Comparison of ENCODE assay signal across 29 cellular contexts in genomic region chr20:63349516-63349895, GRCh38. TPM values are rescaled to one million over a fixed set of nuclear protein-coding genes. Genes with fewer than 3 reads are reported as not detected.
"Had no signal": no experiment of that assay in that cellular context is flagged by ENCODE, and none has a peak within 500 bp of the region (broad histone marks: within the 10 kb centered on the region; RNA-seq: fewer than 3 reads in every experiment).

No MANE protein-coding gene starts in this region.

- H3K27me3 ChIP-seq: testis, thyroid gland, upper lobe of left lung, uterus, vagina had no signal

- ATAC-seq: stimulated activated effector memory CD8-positive, alpha-beta T cell treated with anti-CD3 and anti-CD28 coated beads, Interleukin-12 subunit alpha, Interleukin-12 subunit beta, amount 100 ng/mL, for 72 hours; stimulated activated memory B cell treated with anti-CD40 and anti-IgM and Interleukin-4, amounts not matched to agents 10 μg/mL and 1 μg/mL and 100 μg/mL, for 72 hours; stimulated activated naive B cell treated with anti-CD40 and anti-IgM and Interleukin-4, amounts not matched to agents 10 μg/mL and 1 μg/mL and 100 μg/mL, for 72 hours; stimulated activated naive CD8-positive, alpha-beta T cell treated with anti-CD3 and anti-CD28 coated beads, Interleukin-15, amount 100 ng/mL, for 72 hours; stimulated activated naive CD8-positive, alpha-beta T cell treated with anti-CD3 and anti-CD28 coated beads, Interleukin-15, Interleukin-2, amounts not matched to agents 100 U/mL and 50 U/mL, for 24 hours; upper lobe of right lung had no signal

- DNase-seq: stimulated activated CD4-positive, alpha-beta T cell treated with anti-CD3 and anti-CD28 coated beads, Interleukin-2, amount 100 ng/mL, for 48 hours; stimulated activated CD4-positive, alpha-beta T cell treated with anti-CD3 and anti-CD28 coated beads, Interleukin-4, amount 100 ng/mL, for 1 hour; stimulated activated CD4-positive, alpha-beta T cell treated with anti-CD3 and anti-CD28 coated beads, Interleukin-4, amount 100 ng/mL, for 24 hours; stimulated activated CD4-positive, alpha-beta T cell treated with anti-CD3 and anti-CD28 coated beads, Interleukin-4, amount 100 ng/mL, for 4 hours; stimulated activated CD8-positive, alpha-beta memory T cell treated with anti-CD3 and anti-CD28 coated beads, Interleukin-4, amount 100 ng/mL, for 48 hours; stimulated activated naive B cell treated with anti-CD40 and anti-IgM and Interleukin-4, amounts not matched to agents 10 μg/mL and 1 μg/mL and 100 μg/mL, for 72 hours; stimulated activated naive CD4-positive, alpha-beta T cell; stimulated activated naive CD4-positive, alpha-beta T cell treated with Interleukin-2 at 50 U/mL for 16 hours; stimulated activated naive CD8-positive, alpha-beta T cell treated with anti-CD3 and anti-CD28 coated beads, Interleukin-15, amount 100 ng/mL, for 72 hours; stimulated activated naive CD8-positive, alpha-beta T cell treated with anti-CD3 and anti-CD28 coated beads, Interleukin-15, Interleukin-2, amounts not matched to agents 100 U/mL and 50 U/mL, for 24 hours; stomach; substantia nigra; testis; thyroid gland; tibial artery; transverse colon; trophoblast cell; upper lobe of right lung; uterus had no signal

- H3K4me1 ChIP-seq: uterus had no signal

- H3K36me3 ChIP-seq: stomach, suprapubic skin, thoracic aorta, thyroid gland, tibial artery, tibial nerve, transverse colon, upper lobe of left lung, upper lobe of right lung, uterus, vagina had no signal

- H3K9me3 ChIP-seq: stomach, suprapubic skin, testis, thoracic aorta, thyroid gland, tibial artery, tibial nerve, transverse colon, upper lobe of left lung, upper lobe of right lung, uterus, vagina had no signal

- H3K4me3 ChIP-seq: stomach, suprapubic skin, testis, thoracic aorta, thyroid gland, tibial artery, tibial nerve, transverse colon, upper lobe of left lung, upper lobe of right lung, uterus, vagina had no signal

- H3K27ac ChIP-seq: stomach, suprapubic skin, testis, thoracic aorta, thyroid gland, tibial artery, tibial nerve, transverse colon, upper lobe of left lung, upper lobe of right lung, uterus, vagina had no signal

RNA-seq across cellular contexts. Expression of gene CHRNA4, which starts 11.6 kb away (rescaled TPM):
- total RNA-seq: subcutaneous adipose tissue, suprapubic skin, thoracic aorta, ureter had no signal
- polyA plus RNA-seq: urinary bladder had no signal

RNA-seq across cellular contexts. Expression of gene COL20A1, which starts 56.5 kb away (rescaled TPM):
- total RNA-seq: subcutaneous adipose tissue, suprapubic skin, thoracic aorta, upper lobe of right lung, ureter, vagina had no signal
- polyA plus RNA-seq: urinary bladder had no signal
